In the genomic region with DNA sequence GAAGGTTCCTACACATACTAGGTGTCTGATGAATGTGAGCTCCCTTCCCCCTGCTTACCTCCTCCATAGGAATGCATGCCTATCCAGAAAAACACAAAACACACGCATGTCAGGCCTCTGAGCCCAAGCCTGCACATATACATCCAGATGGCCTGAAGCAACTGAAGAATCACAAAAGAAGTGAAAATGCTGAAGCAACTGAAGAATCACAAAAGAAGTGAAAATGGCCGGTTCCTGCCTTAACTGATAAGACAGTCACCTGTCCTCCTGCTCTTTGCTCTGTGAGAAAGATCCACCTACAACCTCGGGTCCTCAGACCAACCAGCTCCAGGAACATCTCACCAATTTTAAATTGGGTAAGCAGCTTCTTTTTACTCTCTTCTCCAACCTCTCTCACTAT, we compare ENCODE assay signal across 14 cellular contexts. TPM values are rescaled to one million over a fixed set of nuclear protein-coding genes. Genes with fewer than 3 reads are reported as not detected.
A peak's percentile ranks its signal among the peaks of the same experiment; 100 is the strongest.
DNase-seq lines count a peak whose midpoint lies in the region; TF ChIP-seq lines count a peak whose summit lies in the region.
"Not testable (repeated sequence)": the region's sequence is repeated elsewhere in the genome, so short reads cannot be mapped to it uniquely, and the experiment has no call there.
"Had no signal": no experiment of that assay in that cellular context is flagged by ENCODE, and none has a peak within 500 bp of the region (broad histone marks: within the 10 kb centered on the region; RNA-seq: fewer than 3 reads in every experiment).

No MANE protein-coding gene starts in this region.

- H3K4me1 Mint-ChIP-seq in activated T-helper 2 cell treated with anti-CD3 and anti-CD28 coated beads, Interferon-gamma antibody, Interleukin-2, Interleukin-4, amounts not matched to agents 10 μg/mL and 5 μg/mL and 100 μg/mL, durations not matched to agents 14 hours and 24 hours and 36 hours (ENCODE audit: low read depth), result not testable (repeated sequence)
- peaks cover 21% of the 10 kb centered on the region for H3K4me1 Mint-ChIP-seq in endothelial cell (ENCODE audit: unreplicated experiment)

- H3K27ac ChIP-seq in 22Rv1 (peak overlapping the region; percentile 79; the same call in 1 of the 2 replicates), VCaP (peak overlapping the region; percentile 99), liver (ENCODE audit: low read depth in 1 of 2, low read length in 2 of 2) (peak overlapping the region; percentile 82 to 92)
- H3K27ac ChIP-seq in DOHH2 (ENCODE audit: low read depth, low read length); KMS-11: not testable (repeated sequence)

- not testable (repeated sequence) for H4K20me1 ChIP-seq in DOHH2 (ENCODE audit: control insufficient read depth, insufficient read depth, low read depth, low read length); KMS-11 (ENCODE audit: insufficient read depth)

- H3K4me3 Mint-ChIP-seq in activated T-helper 2 cell treated with anti-CD3 and anti-CD28 coated beads, Interferon-gamma antibody, Interleukin-2, Interleukin-4, amounts not matched to agents 10 μg/mL and 5 μg/mL and 100 μg/mL, durations not matched to agents 14 hours and 24 hours and 36 hours (ENCODE audit: low read depth), result peak overlapping the region; percentile 94
- peak overlapping the region; percentile 66 for H3K4me3 Mint-ChIP-seq in endothelial cell (ENCODE audit: unreplicated experiment)

- not testable (repeated sequence) for H3K36me3 ChIP-seq in DOHH2 (ENCODE audit: control insufficient read depth, low read length); KMS-11 (ENCODE audit: insufficient read depth); liver (ENCODE audit: control insufficient read depth in 4 of 4, insufficient read depth in 3 of 4, low read depth in 1 of 4, low read length in 3 of 4); neuron (ENCODE audit: insufficient read depth, low read length)

- H3K36me3 Mint-ChIP-seq in activated T-helper 2 cell treated with anti-CD3 and anti-CD28 coated beads, Interferon-gamma antibody, Interleukin-2, Interleukin-4, amounts not matched to agents 10 μg/mL and 5 μg/mL and 100 μg/mL, durations not matched to agents 14 hours and 24 hours and 36 hours (ENCODE audit: low read depth); endothelial cell (ENCODE audit: low read depth, unreplicated experiment): not testable (repeated sequence)

- H3K4me3 ChIP-seq in DOHH2 (ENCODE audit: low read length) (peak overlapping the region; percentile 80; the same call in 1 of the 2 replicates), liver (ENCODE audit: low read depth in 1 of 3, low read length in 3 of 3) (peak overlapping the region in 1 of 3 donors; percentile 26), neuron (ENCODE audit: low read length) (peak overlapping the region; percentile 96)
- not testable (repeated sequence) for H3K4me3 ChIP-seq in KMS-11 (IDR thresholded peaks at IDR 0.05; ENCODE audit: insufficient read depth, low read depth, low read length)

- not testable (repeated sequence) for TF ChIP-seq CTCF in 22Rv1 (IDR thresholded peaks at IDR 0.05); DOHH2 (IDR thresholded peaks at IDR 0.05; ENCODE audit: low read depth, low read length, poor library complexity, severe bottlenecking); KMS-11 (conservative IDR thresholded peaks at IDR 0.05; ENCODE audit: low read depth, low read length); VCaP (conservative IDR thresholded peaks at IDR 0.05); endothelial cell (IDR thresholded peaks at IDR 0.05; ENCODE audit: unreplicated experiment); liver (IDR thresholded peaks at IDR 0.05; ENCODE audit: low read depth, low read length, missing input control)

- not testable (repeated sequence) for H3K9me2 ChIP-seq in DOHH2 (replicated peaks; ENCODE audit: control insufficient read depth, low read length)

- intact Hi-C loops in activated T-helper 2 cell treated with anti-CD3 and anti-CD28 coated beads, Interferon-gamma antibody, Interleukin-2, Interleukin-4, amounts not matched to agents 10 μg/mL and 5 μg/mL and 100 μg/mL, durations not matched to agents 14 hours and 24 hours and 36 hours (cut with micrococcal nuclease), result loop anchor here (1.0 to 5.0 kb wide), 2 partner anchors 41 to 145 kb away; a partner anchor contains a TSS

- H3K9ac ChIP-seq in KMS-11, result not testable (repeated sequence)
- peak overlapping the region in 1 of 2 donors; percentile 81 for H3K9ac ChIP-seq in liver (ENCODE audit: low read depth in 1 of 2, low read length in 2 of 2)

- H3K4me2 ChIP-seq in DOHH2 (ENCODE audit: low read length), result peak overlapping the region; percentile 92
- not testable (repeated sequence) for H3K4me2 ChIP-seq in KMS-11

- 71% methylated on average over 3 of the region's 3 CpGs for WGBS in liver

- peaks cover 14% of the 10 kb centered on the region; the same call in 1 of the 2 replicates for H3K9me3 ChIP-seq in DOHH2 (ENCODE audit: control insufficient read depth, insufficient read depth, low read length)
- H3K9me3 ChIP-seq in liver (ENCODE audit: control insufficient read depth in 4 of 4, low read length in 3 of 4); neuron (ENCODE audit: low read length): not testable (repeated sequence)

- H3K27ac Mint-ChIP-seq in activated T-helper 2 cell treated with anti-CD3 and anti-CD28 coated beads, Interferon-gamma antibody, Interleukin-2, Interleukin-4, amounts not matched to agents 10 μg/mL and 5 μg/mL and 100 μg/mL, durations not matched to agents 14 hours and 24 hours and 36 hours; endothelial cell (ENCODE audit: unreplicated experiment): not testable (repeated sequence)

- H2AFZ ChIP-seq in KMS-11 (ENCODE audit: low read depth), result peak overlapping the region; percentile 99; the same call in 1 of the 2 replicates
- H2AFZ ChIP-seq in neuron (ENCODE audit: low read depth, low read length), result peak overlapping the region; percentile 99

- peaks cover 11% of the 10 kb centered on the region for H3K27me3 Mint-ChIP-seq in activated T-helper 2 cell treated with anti-CD3 and anti-CD28 coated beads, Interferon-gamma antibody, Interleukin-2, Interleukin-4, amounts not matched to agents 10 μg/mL and 5 μg/mL and 100 μg/mL, durations not matched to agents 14 hours and 24 hours and 36 hours (ENCODE audit: low read depth)
- not testable (repeated sequence) for H3K27me3 Mint-ChIP-seq in endothelial cell (ENCODE audit: unreplicated experiment)

- TF ChIP-seq RAD21 in liver (IDR thresholded peaks at IDR 0.05), result not testable (repeated sequence)

- not testable (repeated sequence) for DNase-seq in activated T-helper 2 cell treated with anti-CD3 and anti-CD28 coated beads, Interferon-gamma antibody, Interleukin-2, Interleukin-4, amounts not matched to agents 10 μg/mL and 5 μg/mL and 100 μg/mL, durations not matched to agents 14 hours and 24 hours and 36 hours (ENCODE audit: low spot score); endothelial cell (ENCODE audit: low spot score)

- H3K27me3 ChIP-seq in DOHH2 (ENCODE audit: control insufficient read depth, low read length); KMS-11 (ENCODE audit: insufficient read depth, low read depth); liver (ENCODE audit: control insufficient read depth in 4 of 4, insufficient read depth in 4 of 4, low read length in 3 of 4); neuron (ENCODE audit: insufficient read depth, low read length): not testable (repeated sequence)

- H3K4me1 ChIP-seq in DOHH2 (ENCODE audit: control insufficient read depth, low read length) (peaks cover 16% of the 10 kb centered on the region), KMS-11 (ENCODE audit: low read depth, poor library complexity, severe bottlenecking) (peaks cover 20% of the 10 kb centered on the region), liver (ENCODE audit: control insufficient read depth in 4 of 4, insufficient read depth in 4 of 4, low read length in 3 of 4) (peaks cover 0 to 11% (median 0%) of the 10 kb centered on the region in 4 donors)
- not testable (repeated sequence) for H3K4me1 ChIP-seq in neuron (ENCODE audit: insufficient read depth, low read length)

- H3K79me2 ChIP-seq in DOHH2 (ENCODE audit: control insufficient read depth, low read length), result peaks cover 11% of the 10 kb centered on the region
- H3K79me2 ChIP-seq in KMS-11 (ENCODE audit: insufficient read depth, low read depth), result peaks cover 15% of the 10 kb centered on the region; the same call in 1 of the 2 replicates

- not testable (repeated sequence) for H3F3A ChIP-seq in DOHH2 (ENCODE audit: control insufficient read depth, insufficient read depth)

- H3K9me3 Mint-ChIP-seq in activated T-helper 2 cell treated with anti-CD3 and anti-CD28 coated beads, Interferon-gamma antibody, Interleukin-2, Interleukin-4, amounts not matched to agents 10 μg/mL and 5 μg/mL and 100 μg/mL, durations not matched to agents 14 hours and 24 hours and 36 hours; endothelial cell (ENCODE audit: unreplicated experiment): not testable (repeated sequence)

TF ChIP-seq in liver, 16 proteins besides CTCF, POLR2A, EP300 and RAD21:
- peak in 1 of 2 donors; percentile 25 for TF ChIP-seq HNF4A (conservative IDR thresholded peaks at IDR 0.05)
TF ChIP-seq in liver: peak in this region for 1; not testable (repeated sequence) for 15.

RNA-seq across cellular contexts. Expression of a gene that starts 1.2 kb away (rescaled TPM):
- total RNA-seq in activated T-helper 2 cell treated with anti-CD3 and anti-CD28 coated beads, Interferon-gamma antibody, Interleukin-2, Interleukin-4, amounts not matched to agents 10 μg/mL and 5 μg/mL and 100 μg/mL, durations not matched to agents 14 hours and 24 hours and 36 hours, result 36.8 and 37.9 TPM in 2 replicates
- total RNA-seq in endothelial cell (ENCODE audit: unreplicated experiment) (119 TPM), liver (100 to 1,000 TPM; 277 to 605 TPM)
- 1,000 to 10,000 TPM; 1,639 to 2,022 TPM for polyA plus RNA-seq in liver

RNA-seq across cellular contexts. Expression of a gene that starts 22.7 kb away (rescaled TPM):
- total RNA-seq in activated T-helper 2 cell treated with anti-CD3 and anti-CD28 coated beads, Interferon-gamma antibody, Interleukin-2, Interleukin-4, amounts not matched to agents 10 μg/mL and 5 μg/mL and 100 μg/mL, durations not matched to agents 14 hours and 24 hours and 36 hours, result not detected in 2 replicates
- total RNA-seq in endothelial cell (ENCODE audit: unreplicated experiment) (not detected), liver (not detected)
- not detected for polyA plus RNA-seq in liver
- total RNA-seq: CD8-positive, alpha-beta T cell; kidney epithelial cell; lung microvascular endothelial cell; pulmonary artery endothelial cell; Right ventricle myocardium superior; vagina had no signal
